Comparison of ENCODE assay signal across 1 cellular context in the genomic region with DNA sequence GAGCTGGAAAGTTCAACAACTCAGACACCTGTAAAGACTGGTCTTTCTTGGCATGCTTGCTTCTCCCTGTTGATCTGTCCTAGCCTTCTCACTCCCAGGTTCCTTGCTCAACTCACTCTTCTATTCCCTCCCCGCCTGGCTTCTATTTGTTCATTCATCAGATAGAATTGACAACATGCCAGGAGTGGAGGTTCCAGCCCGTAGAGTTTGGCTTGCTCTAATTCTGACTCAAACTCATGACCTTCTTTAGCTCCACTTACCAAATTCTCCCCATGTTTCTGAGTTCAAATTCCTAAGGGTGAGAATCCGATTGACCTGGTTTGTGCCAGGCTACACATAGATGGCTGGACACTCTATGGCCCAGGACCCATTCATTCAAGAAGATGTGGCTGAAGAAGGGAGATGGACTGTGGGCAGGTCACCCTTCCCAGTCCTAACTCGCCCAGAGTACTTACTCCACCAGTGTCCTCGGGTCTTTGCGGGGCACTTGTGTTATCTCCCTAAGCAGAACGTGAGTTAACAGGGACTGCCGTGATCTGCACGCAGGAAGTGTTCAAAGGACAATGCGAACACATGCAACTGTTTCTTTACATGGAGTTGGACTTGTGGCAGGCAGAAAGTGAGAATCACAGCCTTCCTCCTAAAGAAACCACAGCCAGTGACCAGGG.
TF ChIP-seq lines count a peak whose summit lies in the region.

No MANE protein-coding gene starts in this region.

TF ChIP-seq in A549, 52 proteins besides CTCF, POLR2A, EP300 and RAD21:
- TF ChIP-seq ATOH8 (CRISPR knock-in tag; IDR thresholded peaks at IDR 0.05; ENCODE audit: low read depth): no peak
- no peak for TF ChIP-seq RARB (CRISPR knock-in tag; IDR thresholded peaks at IDR 0.05)
- no peak for TF ChIP-seq NPAS2 (CRISPR knock-in tag; IDR thresholded peaks at IDR 0.05; ENCODE audit: borderline replicate concordance)
- no peak for TF ChIP-seq TFCP2L1 (CRISPR knock-in tag; IDR thresholded peaks at IDR 0.05)
- TF ChIP-seq, protein P1, sequence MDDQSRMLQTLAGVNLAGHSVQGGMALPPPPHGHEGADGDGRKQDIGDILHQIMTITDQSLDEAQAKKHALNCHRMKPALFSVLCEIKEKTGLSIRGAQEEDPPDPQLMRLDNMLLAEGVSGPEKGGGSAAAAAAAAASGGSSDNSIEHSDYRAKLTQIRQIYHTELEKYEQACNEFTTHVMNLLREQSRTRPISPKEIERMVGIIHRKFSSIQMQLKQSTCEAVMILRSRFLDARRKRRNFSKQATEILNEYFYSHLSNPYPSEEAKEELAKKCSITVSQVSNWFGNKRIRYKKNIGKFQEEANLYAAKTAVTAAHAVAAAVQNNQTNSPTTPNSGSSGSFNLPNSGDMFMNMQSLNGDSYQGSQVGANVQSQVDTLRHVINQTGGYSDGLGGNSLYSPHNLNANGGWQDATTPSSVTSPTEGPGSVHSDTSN (IDR thresholded peaks at IDR 0.05): no peak
